In the genomic region with DNA sequence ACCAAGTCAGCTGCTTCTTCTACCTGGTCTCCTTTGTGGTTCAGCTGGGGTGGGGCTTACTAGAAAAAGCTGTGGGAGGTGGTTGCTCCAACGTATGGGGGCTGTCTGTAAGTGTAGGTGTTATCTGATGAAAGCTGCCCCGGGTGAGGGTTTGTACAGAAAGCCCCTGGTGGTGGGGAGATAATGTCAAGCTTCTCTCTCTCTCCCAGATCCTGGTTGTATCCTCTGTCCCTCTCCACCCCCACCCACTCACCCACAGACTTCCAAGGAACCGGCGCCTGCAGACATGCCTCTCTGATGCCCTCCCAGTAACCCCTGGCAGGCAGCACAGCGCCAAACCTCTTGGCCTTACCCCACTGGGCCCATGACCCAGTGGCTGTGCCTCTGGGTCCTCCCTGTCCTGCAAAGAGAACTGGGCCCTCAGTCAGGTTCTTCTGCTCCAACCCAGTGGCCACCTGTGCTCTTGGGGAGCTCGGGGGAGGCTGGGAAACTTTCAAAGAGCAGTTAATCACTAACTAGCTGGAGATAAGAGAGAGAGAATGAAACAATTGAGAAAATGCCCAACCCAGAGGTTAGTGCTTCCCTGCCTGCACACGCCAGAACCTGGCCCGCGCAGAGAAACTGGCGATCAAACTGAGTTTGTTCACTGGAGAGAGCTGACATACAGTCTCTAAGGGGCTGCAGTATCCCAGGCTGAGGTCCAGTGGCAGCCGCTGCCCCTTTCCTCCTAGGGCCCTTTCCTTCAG, we compare ENCODE assay signal across 10 cellular contexts. TPM values are rescaled to one million over a fixed set of nuclear protein-coding genes. Genes with fewer than 3 reads are reported as not detected.
A peak's percentile ranks its signal among the peaks of the same experiment; 100 is the strongest.
DNase-seq lines count a peak whose midpoint lies in the region; ATAC-seq, FAIRE-seq and TF ChIP-seq lines count a peak whose summit lies in the region.
"Had no signal": no experiment of that assay in that cellular context is flagged by ENCODE, and none has a peak within 500 bp of the region (broad histone marks: within the 10 kb centered on the region; RNA-seq: fewer than 3 reads in every experiment).

No MANE protein-coding gene starts in this region.

- no peaks in the 10 kb centered on the region for H3K79me2 ChIP-seq in K562 (ENCODE audit: control insufficient read depth, insufficient read depth, low read length)

- peak; percentile 92 for TF ChIP-seq EP300 in K562 (IDR thresholded peaks at IDR 0.05; ENCODE audit: low read length)

- in situ Hi-C loops in K562 (cut with MboI) = no loop called here

- no peaks in the 10 kb centered on the region for H4K20me1 ChIP-seq in K562 (replicated peaks; ENCODE audit: control insufficient read depth, insufficient read depth, low read length)

- H3K36me3 Mint-ChIP-seq in MCF 10A (ENCODE audit: insufficient read depth, unreplicated experiment) = no peaks in the 10 kb centered on the region
- H3K36me3 Mint-ChIP-seq in activated CD8-positive, alpha-beta T cell treated with anti-CD3 and anti-CD28 coated beads for 36 hours (ENCODE audit: low read depth) = no peaks in the 10 kb centered on the region

- peak; percentile 82 for ATAC-seq in K562
- ATAC-seq in lung (ENCODE audit: insufficient read depth, low FRiP score) = peak; percentile 53
- ATAC-seq in activated CD8-positive, alpha-beta T cell treated with anti-CD3 and anti-CD28 coated beads for 36 hours = no peak

- peak overlapping the region; percentile 51; the same call in 1 of the 2 replicates for H2AFZ ChIP-seq in K562 (ENCODE audit: low read depth, low read length)

- no peaks in the 10 kb centered on the region for H3K4me1 ChIP-seq in breast epithelium
- H3K4me1 ChIP-seq in K562 (replicated peaks in 1 of 2; ENCODE audit: control insufficient read depth in 2 of 2, insufficient read depth in 2 of 2, low read length in 2 of 2) = peaks cover 41 to 63% of the 10 kb centered on the region in 2 experiments
- peaks cover 0 to 10% of the 10 kb centered on the region in 2 donors for H3K4me1 ChIP-seq in lung (ENCODE audit: control insufficient read depth in 2 of 2, insufficient read depth in 2 of 2, low read length in 2 of 2)
- no peaks in the 10 kb centered on the region for H3K4me1 ChIP-seq in urinary bladder (ENCODE audit: insufficient read depth)

- no peaks in the 10 kb centered on the region for H3K27me3 Mint-ChIP-seq in MCF 10A (ENCODE audit: insufficient read depth, unreplicated experiment)
- H3K27me3 Mint-ChIP-seq in activated CD8-positive, alpha-beta T cell treated with anti-CD3 and anti-CD28 coated beads for 36 hours = peaks cover 18% of the 10 kb centered on the region

- H3K4me3 ChIP-seq in breast epithelium = no peak overlapping the region
- H3K4me3 ChIP-seq in K562 = no peak overlapping the region
- no peak overlapping the region for H3K4me3 ChIP-seq in lung
- H3K4me3 ChIP-seq in urinary bladder (ENCODE audit: low read depth, low read length) = no peak overlapping the region

- H3K9me1 ChIP-seq in K562 (ENCODE audit: control insufficient read depth, insufficient read depth, low read length) = no peaks in the 10 kb centered on the region

- FAIRE-seq in K562 (lab: Jason Lieb, UNC) = peak; percentile 90
- FAIRE-seq: A204.1 had no signal

- peak overlapping the region; percentile 45 for H3K4me2 ChIP-seq in K562 (ENCODE audit: insufficient read depth, low read length)

- H3K4me3 Mint-ChIP-seq in MCF 10A (ENCODE audit: unreplicated experiment) = no peak overlapping the region
- H3K4me3 Mint-ChIP-seq in activated CD8-positive, alpha-beta T cell treated with anti-CD3 and anti-CD28 coated beads for 36 hours = no peak overlapping the region
- H3K4me3 Mint-ChIP-seq: H9 had no signal

- 0% methylated on average over 9 of the region's 11 CpGs for WGBS in K562 (ENCODE audit: insufficient coverage, low coverage, missing lambda C conversion rate)
- WGBS in lung, 2 donors = 37 to 52% methylated on average over 11 of the region's 11 CpGs
- 43% methylated on average over 11 of the region's 11 CpGs for WGBS in urinary bladder

- intact Hi-C loops in MCF 10A (cut with micrococcal nuclease) = no loop called here
- intact Hi-C loops in breast epithelium (cut with DNase I; ENCODE audit: low total_unique reads) = no loop called here
- intact Hi-C loops in K562 (cut with micrococcal nuclease) = loop anchor here (5.0 kb wide), 1 partner anchor 207 kb away; no protein-coding TSS in a partner anchor
- intact Hi-C loops in activated CD8-positive, alpha-beta T cell treated with anti-CD3 and anti-CD28 coated beads for 36 hours (cut with micrococcal nuclease) = no loop called here

- no peaks in the 10 kb centered on the region for H3K9me3 ChIP-seq in breast epithelium
- H3K9me3 ChIP-seq in K562 (replicated peaks; ENCODE audit: control insufficient read depth, insufficient read depth, low read depth, low read length) = no peaks in the 10 kb centered on the region
- H3K9me3 ChIP-seq in lung (ENCODE audit: control insufficient read depth in 2 of 2, insufficient read depth in 1 of 2, low read length in 1 of 2) = no peaks in the 10 kb centered on the region

- TF ChIP-seq RAD21 in K562 (CRISPR knock-in tag; conservative IDR thresholded peaks at IDR 0.05 in 1 of 2, IDR thresholded peaks at IDR 0.05 in 1 of 2) = peak in 1 of 2 experiments; percentile 33; a peak in 1 of 4 replicates

- H3K9me3 Mint-ChIP-seq in MCF 10A (ENCODE audit: unreplicated experiment) = no peaks in the 10 kb centered on the region
- H3K9me3 Mint-ChIP-seq in activated CD8-positive, alpha-beta T cell treated with anti-CD3 and anti-CD28 coated beads for 36 hours = no peaks in the 10 kb centered on the region

- no peaks in the 10 kb centered on the region for H3K36me3 ChIP-seq in breast epithelium
- no peaks in the 10 kb centered on the region for H3K36me3 ChIP-seq in K562 (ENCODE audit: control insufficient read depth, insufficient read depth, low read length)
- H3K36me3 ChIP-seq in lung (ENCODE audit: control insufficient read depth in 2 of 2, insufficient read depth in 2 of 2, low read length in 2 of 2) = no peaks in the 10 kb centered on the region
- H3K36me3 ChIP-seq in urinary bladder (ENCODE audit: insufficient read depth) = no peaks in the 10 kb centered on the region

- TF ChIP-seq CTCF in MCF 10A (IDR thresholded peaks at IDR 0.05; ENCODE audit: unreplicated experiment) (no peak), breast epithelium (IDR thresholded peaks at IDR 0.05) (no peak), K562 (IDR thresholded peaks at IDR 0.05 in 2 of 3, conservative IDR thresholded peaks at IDR 0.05 in 1 of 3; ENCODE audit: insufficient read depth in 2 of 3, low read depth in 1 of 3, low read length in 3 of 3) (peak in 1 of 3 experiments; percentile 10; a peak in 1 of 6 replicates), lung (IDR thresholded peaks at IDR 0.05; ENCODE audit: control extremely low read depth, extremely low read depth) (no peak), GM10248 (IDR thresholded peaks at IDR 0.05; ENCODE audit: control extremely low read depth, extremely low read depth, low read depth, missing control alignments) (no peak)
- TF ChIP-seq CTCF in activated CD8-positive, alpha-beta T cell treated with anti-CD3 and anti-CD28 coated beads for 36 hours (IDR thresholded peaks at IDR 0.05) = no peak

- peak overlapping the region; percentile 29 to 87 for H3K9ac ChIP-seq in K562 (ENCODE audit: insufficient read depth in 1 of 2, low read depth in 2 of 2, low read length in 2 of 2)

- H3K27me3 ChIP-seq in breast epithelium = no peaks in the 10 kb centered on the region
- H3K27me3 ChIP-seq in K562 (ENCODE audit: control insufficient read depth in 2 of 2, insufficient read depth in 2 of 2, low read length in 2 of 2) = no peaks in the 10 kb centered on the region
- no peaks in the 10 kb centered on the region for H3K27me3 ChIP-seq in lung (ENCODE audit: control insufficient read depth, insufficient read depth)

- DNase-seq in MCF 10A (ENCODE audit: unreplicated experiment) = no peak
- DNase-seq in breast epithelium (ENCODE audit: low spot score in 2 of 2) = no peak
- DNase-seq in K562 (ENCODE audit: extremely low read depth in 1 of 4, low spot score in 3 of 4) = peak; percentile 86 to 93 (median 88)
- DNase-seq in lung (ENCODE audit: low spot score) = peak; percentile 56
- no peak for DNase-seq in GM10248 (ENCODE audit: extremely low spot score)
- no peak for DNase-seq in D341Med (ENCODE audit: low spot score)
- no peak for DNase-seq in activated CD8-positive, alpha-beta T cell treated with anti-CD3 and anti-CD28 coated beads for 36 hours
- DNase-seq: H9 had no signal

- BruUV-seq in MCF 10A (replicated peaks; lab: Mats Ljungman, UMichigan) = no TSS peak
- no TSS peak for BruUV-seq in K562 (replicated peaks; lab: Mats Ljungman, UMichigan)

- H3K4me1 Mint-ChIP-seq in MCF 10A (ENCODE audit: insufficient read depth, unreplicated experiment) = peaks cover 30% of the 10 kb centered on the region
- peaks cover 11% of the 10 kb centered on the region for H3K4me1 Mint-ChIP-seq in activated CD8-positive, alpha-beta T cell treated with anti-CD3 and anti-CD28 coated beads for 36 hours (ENCODE audit: low read depth)

- POLR2A ChIA-PET in MCF 10A (lab: Yijun Ruan, JAX) (interaction anchor here (0.7 to 1.6 kb wide), 6 partner anchors 13 to 154 kb away, joined by 3 to 9 read pairs (median 4); no protein-coding TSS in a partner anchor), K562 (lab: Yijun Ruan, JAX) (interaction anchor here (0.6 to 2.0 kb wide), 4 partner anchors 9 to 135 kb away, joined by 3 to 7 read pairs (median 4); partner anchors contain the start of gene EHF), GM10248 (lab: Yijun Ruan, JAX) (no interaction called here)
- POLR2A ChIA-PET in activated CD8-positive, alpha-beta T cell treated with anti-CD3 and anti-CD28 coated beads for 36 hours (lab: Charles Lee) = no interaction called here

- no peak overlapping the region for H3K27ac ChIP-seq in breast epithelium
- H3K27ac ChIP-seq in K562 (ENCODE audit: extremely low read depth, low read depth, low read length) = peak overlapping the region; percentile 71
- H3K27ac ChIP-seq in lung (ENCODE audit: low read depth in 1 of 2, low read length in 1 of 2) = peak overlapping the region in 1 of 2 donors; percentile 84
- peak overlapping the region; percentile 14 for H3K27ac ChIP-seq in urinary bladder (ENCODE audit: low read depth)

- peak overlapping the region; percentile 25 for H3K27ac Mint-ChIP-seq in MCF 10A (ENCODE audit: low read depth, unreplicated experiment)
- H3K27ac Mint-ChIP-seq in activated CD8-positive, alpha-beta T cell treated with anti-CD3 and anti-CD28 coated beads for 36 hours = no peak overlapping the region

- CTCF ChIA-PET in MCF 10A (lab: Yijun Ruan, JAX) (interaction anchor here (0.6 to 1.5 kb wide), 6 partner anchors 9 to 36 kb away, joined by 3 to 9 read pairs (median 3); no protein-coding TSS in a partner anchor), K562 (lab: Yijun Ruan, JAX; ENCODE audit: low intra/inter-chr PET ratio) (interaction anchor here (0.7 kb wide), 1 partner anchor 292 kb away, joined by 3 read pairs; no protein-coding TSS in a partner anchor), GM10248 (lab: Yijun Ruan, JAX) (interaction anchor here (1.4 to 2.0 kb wide), 2 partner anchors 14 to 792 kb away, joined by 3 to 11 read pairs; no protein-coding TSS in a partner anchor)
- CTCF ChIA-PET in activated CD8-positive, alpha-beta T cell treated with anti-CD3 and anti-CD28 coated beads for 36 hours (lab: Charles Lee) = interaction anchor here (2.0 kb wide), 1 partner anchor 14 kb away, joined by 13 read pairs; no protein-coding TSS in a partner anchor

- TF ChIP-seq POLR2A in breast epithelium (IDR thresholded peaks at IDR 0.05) (no peak), K562 (conservative IDR thresholded peaks at IDR 0.05) (no peak)

RNA-seq across cellular contexts. Expression of gene EHF, which starts 20.4 kb away (rescaled TPM):
- 0.54 and 1.1 TPM in 2 replicates for total RNA-seq in MCF 10A (2022)
- 100 to 1,000 TPM in 2 of 3 donors, under 1 TPM in 1; 0.16 to 392 (median 132) TPM for total RNA-seq in breast epithelium
- total RNA-seq in K562 (2011; cell fraction: chromatin; rRNA removed; ENCODE audit: low replicate concordance) = not detected in 2 replicates
- not detected in 2 replicates for total RNA-seq in K562 (2011; cell fraction: nucleolus; rRNA removed)
- not detected in 2 replicates for total RNA-seq in K562 (2011; cell fraction: nucleoplasm; rRNA removed)
- 0.20 and 0.54 TPM in 2 replicates for total RNA-seq in K562 (2014; rRNA removed)
- 0.41 and 0.47 TPM in 2 replicates for total RNA-seq in K562 (2014; rRNA removed; fragmentation: Illumina TruSeq; extraction: Trizol)
- total RNA-seq in K562 (2015; rRNA removed; fragmentation: Illumina TruSeq; extraction: Trizol) = 0.34 and 0.40 TPM in 2 replicates
- 0.38 and 0.76 TPM in 2 replicates for total RNA-seq in K562 (2021)
- 0.03 and 0.04 TPM in 2 replicates for polyA plus RNA-seq in K562 (2011; rRNA removed)
- 0.13 TPM in 1 of 2 replicates, not detected in the other for polyA plus RNA-seq in K562 (2011; cell fraction: cytosol; rRNA removed)
- polyA plus RNA-seq in K562 (2011; cell fraction: nucleus; rRNA removed) = not detected in 2 replicates
- 0.17 and 0.37 TPM in 2 replicates for polyA plus RNA-seq in K562 (2012)
- 0.24 TPM in 1 of 2 replicates, not detected in the other for polyA plus RNA-seq in K562 (2014; fragmentation: Illumina TruSeq; extraction: Trizol)
- under 1 TPM; 0.24 to 0.37 TPM for polyA plus RNA-seq in K562 (2014; fragmentation: Nextera tagmentation; extraction: Ambion mirVana)
- polyA plus RNA-seq in K562 (2014; rRNA removed) = 0.04 TPM in 1 of 2 replicates, not detected in the other
- polyA minus RNA-seq in K562 (2011; rRNA and poly(A)+ RNA removed) = 0.11 and 0.36 TPM in 2 replicates
- not detected in 2 replicates for polyA minus RNA-seq in K562 (2011; cell fraction: cytosol; rRNA and poly(A)+ RNA removed)
- polyA minus RNA-seq in K562 (2011; cell fraction: nucleus; rRNA and poly(A)+ RNA removed) = not detected in 2 replicates
- total RNA-seq in lung = 100 to 1,000 TPM in 1 of 2 donors, 10 to 100 TPM in 1; 82.5 to 144 TPM
- 10 to 100 TPM in 1 of 2 donors, 1 to 10 TPM in 1; 8.9 to 43.4 TPM for polyA plus RNA-seq in lung
- 79.8 TPM for total RNA-seq in urinary bladder
- 10.5 TPM for polyA plus RNA-seq in urinary bladder
- not detected for total RNA-seq in activated CD8-positive, alpha-beta T cell treated with anti-CD3 and anti-CD28 coated beads for 36 hours
- total RNA-seq: H9 had no signal

Comparison
In these comparisons a context has a peak if more than half of its experiments do, and no peak if none do; other contexts are left out.
1. DNase-seq: peak in K562 (4 of 4) and lung (single experiment); none in MCF 10A (single experiment), breast epithelium (0 of 2), GM10248 (single experiment), D341Med (single experiment) and activated CD8-positive, alpha-beta T cell treated with anti-CD3 and anti-CD28 coated beads for 36 hours (single experiment).
2. H3K27ac ChIP-seq: peak in K562 (single experiment) and urinary bladder (single experiment); none in breast epithelium (0 of 2).
3. POLR2A ChIA-PET loops: an anchor here in MCF 10A (0.7 to 1.6 kb wide) and K562 (0.6 to 2.0 kb wide); none called in GM10248 and activated CD8-positive, alpha-beta T cell treated with anti-CD3 and anti-CD28 coated beads for 36 hours.